22 cellular contexts compared by ENCODE assay signal in genomic region chr19:50450369-50451222, GRCh38. TPM values are rescaled to one million over a fixed set of nuclear protein-coding genes. Genes with fewer than 3 reads are reported as not detected.
DNase-seq lines count a peak whose midpoint lies in the region; ATAC-seq, FAIRE-seq and TF ChIP-seq lines count a peak whose summit lies in the region.
"Had no signal": no experiment of that assay in that cellular context is flagged by ENCODE, and none has a peak within 500 bp of the region (broad histone marks: within the 10 kb centered on the region; RNA-seq: fewer than 3 reads in every experiment).

No MANE protein-coding gene starts in this region.

- no peak overlapping the region for H4K5ac ChIP-seq in H1 (ENCODE audit: insufficient read length, low read depth, low read length)

- no peak for FAIRE-seq in A549 (lab: Jason Lieb, UNC)
- FAIRE-seq in H1 (lab: Jason Lieb, UNC) = no peak
- FAIRE-seq: D721Med, GM12892, HTR-8/SVneo had no signal

- no peak overlapping the region for H2BK12ac ChIP-seq in H1 (ENCODE audit: low read depth, low read length)

- no peaks in the 10 kb centered on the region; a peak in 2 of 7 replicates for H3K27me3 ChIP-seq in H1 (replicated peaks in 1 of 4; ENCODE audit: control insufficient read depth in 3 of 4, extremely low read depth in 1 of 4, insufficient read depth in 3 of 4, low read length in 3 of 4)

- H3K27ac ChIP-seq in A549 (no peak overlapping the region), HEK293 (ENCODE audit: extremely low read depth, low read depth, low read length) (no peak overlapping the region), H1 (ENCODE audit: low read depth, low read length) (no peak overlapping the region)
- H3K27ac ChIP-seq: SK-N-MC had no signal

- no peaks in the 10 kb centered on the region for H3K79me2 ChIP-seq in H1 (ENCODE audit: control insufficient read depth in 1 of 2, insufficient read depth in 2 of 2, low read length in 2 of 2)

- H2BK15ac ChIP-seq in H1 (ENCODE audit: low read length) = no peak overlapping the region

- no peak overlapping the region for H3K14ac ChIP-seq in H1 (ENCODE audit: insufficient read length)

- H2AK5ac ChIP-seq in H1 (ENCODE audit: low read depth, low read length) = no peak overlapping the region

- H3K23me2 ChIP-seq in H1 (ENCODE audit: low read depth, low read length) = peaks cover under 1% of the 10 kb centered on the region; the same call in 1 of the 2 replicates

- H2BK20ac ChIP-seq in H1 (ENCODE audit: low read length) = no peak overlapping the region

- TF ChIP-seq RAD21 in A549 (conservative IDR thresholded peaks at IDR 0.05 in 1 of 2, IDR thresholded peaks at IDR 0.05 in 1 of 2) (no peak), H1 (IDR thresholded peaks at IDR 0.05 in 1 of 2, conservative IDR thresholded peaks at IDR 0.05 in 1 of 2; ENCODE audit: low read depth in 2 of 2, low read length in 2 of 2) (no peak)

- POLR2A ChIA-PET in A549 (lab: Yijun Ruan, JAX) = no interaction called here
- POLR2A ChIA-PET in HEK293 (lab: Yijun Ruan, JAX) = interaction anchor here (1.0 kb wide), 1 partner anchor 39 kb away, joined by 3 read pairs; no protein-coding TSS in a partner anchor
- POLR2A ChIA-PET in H1 (lab: Charles Lee; ENCODE audit: partially characterized antibody) = no interaction called here

- H3K4me3 ChIP-seq in A549 = no peak overlapping the region
- H3K4me3 ChIP-seq in HEK293 (ENCODE audit: low read depth, low read length) = no peak overlapping the region
- H3K4me3 ChIP-seq in H1 (ENCODE audit: extremely low read depth in 1 of 4, insufficient read depth in 2 of 4, low read depth in 3 of 4, low read length in 4 of 4) = no peak overlapping the region
- H3K4me3 ChIP-seq: SK-N-MC had no signal

- no peak for DNase-seq in A549 (ENCODE audit: low read depth in 1 of 2, low spot score in 1 of 2)
- DNase-seq in H1 (ENCODE audit: low read depth in 1 of 2, low spot score in 2 of 2) = no peak
- no peak for DNase-seq in activated CD4-positive, CD25-positive, alpha-beta regulatory T cell treated with anti-CD3 and anti-CD28 coated beads, Interleukin-2, amount 50 U/mL, for 72 hours
- DNase-seq in dermis blood vessel endothelial cell = no peak
- DNase-seq: ACHN; CD4-positive, alpha-beta memory T cell; DND-41; GDM1; KBM-7; NCI-H1048; NCI-H1694 treated with DMSO at 0.1 percent for 48 hours; NCI-H2171; NCI-H446 treated with DMSO at 0.1 percent for 48 hours; NCI-H748 treated with DMSO at 0.1 percent for 48 hours had no signal

- H3K4ac ChIP-seq in H1 (replicated peaks; ENCODE audit: insufficient read length, low read depth, low read length) = no peak overlapping the region

- no peak overlapping the region for H2BK120ac ChIP-seq in H1 (replicated peaks; ENCODE audit: low read depth, low read length)

- no peak overlapping the region for H2AFZ ChIP-seq in H1 (ENCODE audit: low read length)

- WGBS in A549 (ENCODE audit: missing lambda C conversion rate) = 49% methylated on average over 30 of the region's 30 CpGs
- whole genome bisulfite sequencing in H1 (ENCODE audit: extremely low coverage in 1 of 2, insufficient coverage in 1 of 2, insufficient read length in 1 of 2, insufficient replicate concordance in 2 of 2, low coverage in 1 of 2, low lambda C conversion rate in 2 of 2, missing lambda C conversion rate in 1 of 2), 2 experiments = 85% methylated on average over 23 of the region's 30 CpGs; no CpG with 5 or more reads in 1 of the 2 experiments

- TF ChIP-seq CTCF in A549 (IDR thresholded peaks at IDR 0.05) = no peak
- TF ChIP-seq CTCF in HEK293 (tag by site-specific recombination; IDR thresholded peaks at IDR 0.05) = no peak
- no peak for TF ChIP-seq CTCF in H1 (IDR thresholded peaks at IDR 0.05; ENCODE audit: control extremely low read depth in 1 of 3, insufficient read depth in 1 of 3, low read depth in 1 of 3, low read length in 3 of 3)

- H3K79me1 ChIP-seq in H1 (ENCODE audit: low read depth, low read length) = no peaks in the 10 kb centered on the region

- no peaks in the 10 kb centered on the region for H3K36me3 ChIP-seq in HEK293 (ENCODE audit: control insufficient read depth in 2 of 2, insufficient read depth in 1 of 2, low read length in 2 of 2)
- no peaks in the 10 kb centered on the region for H3K36me3 ChIP-seq in H1 (ENCODE audit: control insufficient read depth in 2 of 4, insufficient read depth in 4 of 4, low read length in 3 of 4)

- TF ChIP-seq POLR2A in A549 (IDR thresholded peaks at IDR 0.05; ENCODE audit: low read length) (no peak), H1 (IDR thresholded peaks at IDR 0.05; ENCODE audit: control extremely low read depth in 1 of 2, low read depth in 2 of 2, low read length in 2 of 2) (no peak)

- CTCF ChIA-PET in A549 (lab: Yijun Ruan, JAX) (interaction anchor here (1.5 to 3.7 kb wide), 3 partner anchors 11 to 93 kb away, joined by 5 to 25 read pairs (median 6); no protein-coding TSS in a partner anchor), HEK293 (lab: Yijun Ruan, JAX) (interaction anchor here (0.5 to 0.6 kb wide), 3 partner anchors 53 to 332 kb away, joined by 3 read pairs; no protein-coding TSS in a partner anchor), H1 (lab: Charles Lee; ENCODE audit: partially characterized antibody) (interaction anchor here (0.6 to 3.7 kb wide), 6 partner anchors 10 to 94 kb away, joined by 3 to 14 read pairs (median 4); no protein-coding TSS in a partner anchor)

- H2BK5ac ChIP-seq in H1 (ENCODE audit: low read depth, low read length) = peak overlapping the region; percentile 47; the same call in 1 of the 2 replicates

- no peaks in the 10 kb centered on the region for H4K20me1 ChIP-seq in H1 (replicated peaks in 1 of 2; ENCODE audit: control insufficient read depth in 1 of 2, insufficient read depth in 2 of 2, low read length in 2 of 2)

- H3K4me2 ChIP-seq in A549 (no peak overlapping the region), H1 (ENCODE audit: insufficient read depth in 1 of 2, low read depth in 2 of 2, low read length in 2 of 2) (no peak overlapping the region; a peak in 1 of 4 replicates)

- H3K23ac ChIP-seq in H1 (ENCODE audit: insufficient read length) = no peak overlapping the region

- no peak overlapping the region for H3K56ac ChIP-seq in H1 (replicated peaks; ENCODE audit: insufficient read length, low read depth, low read length)

- H3K18ac ChIP-seq in H1 (ENCODE audit: extremely low read depth, low read length) = no peak overlapping the region

- H3K9me3 ChIP-seq in A549 = no peaks in the 10 kb centered on the region
- H3K9me3 ChIP-seq in HEK293 (ENCODE audit: control insufficient read depth, insufficient read depth, low read depth, low read length) = no peaks in the 10 kb centered on the region
- no peaks in the 10 kb centered on the region for H3K9me3 ChIP-seq in H1 (ENCODE audit: insufficient read depth in 2 of 2, low read depth in 1 of 2, low read length in 1 of 2)

- no peak for ATAC-seq in A549
- no peak for ATAC-seq in HG03521 (IDR thresholded peaks at IDR 0.05; ENCODE audit: unreplicated experiment)
- ATAC-seq: Panc1, Right ventricle myocardium inferior had no signal

- no peak overlapping the region for H3K9ac ChIP-seq in H1 (replicated peaks in 1 of 4; ENCODE audit: extremely low read depth in 1 of 4, low read depth in 3 of 4, low read length in 3 of 4)

- no peak overlapping the region for H4K8ac ChIP-seq in H1 (ENCODE audit: extremely low read depth, insufficient read depth, low read length)

- no peaks in the 10 kb centered on the region for H3K4me1 ChIP-seq in A549
- H3K4me1 ChIP-seq in HEK293 (ENCODE audit: control insufficient read depth, insufficient read depth, low read length) = no peaks in the 10 kb centered on the region
- peaks cover 0 to 7% (median 0%) of the 10 kb centered on the region in 4 experiments; a peak in 1 of 7 replicates for H3K4me1 ChIP-seq in H1 (replicated peaks in 1 of 4; ENCODE audit: control insufficient read depth in 3 of 4, insufficient read depth in 4 of 4, low read length in 3 of 4)

- H4K91ac ChIP-seq in H1 (replicated peaks; ENCODE audit: insufficient read length, low read length) = peak overlapping the region; percentile 34

- TF ChIP-seq EP300 in A549 (IDR thresholded peaks at IDR 0.05) = no peak
- no peak for TF ChIP-seq EP300 in H1 (IDR thresholded peaks at IDR 0.05; ENCODE audit: borderline replicate concordance in 1 of 2, low read depth in 2 of 2, low read length in 2 of 2)

RNA-seq across cellular contexts. Expression of gene MYBPC2, which starts 17.9 kb away (rescaled TPM):
- polyA plus RNA-seq in A549 (2011; rRNA removed) = 0.03 TPM in 1 of 2 replicates, not detected in the other
- 0.07 TPM in 1 of 2 replicates, not detected in the other for polyA plus RNA-seq in A549 (2012; cell fraction: cytosol; rRNA removed)
- polyA plus RNA-seq in A549 (2012; cell fraction: nucleus; rRNA removed) = 0.01 TPM in 1 of 2 replicates, not detected in the other
- 0.03 to 0.10 TPM in 2 of 3 replicates, not detected in the other for polyA plus RNA-seq in A549 (2017; fragmentation: RNase III; extraction: RNeasy Plus Mini Kit Qiagen cat#74134 plus additional on column Dnase treatment)
- polyA minus RNA-seq in A549 (2011; rRNA and poly(A)+ RNA removed) = not detected in 2 replicates
- total RNA-seq in H1 (2021; fragmentation: NEBNext Ultra II Directional; extraction: Animal tissue kit (Norgen Biotek cat#: 25700)) = 3.1 and 4.1 TPM in 2 replicates
- 1.8 and 2.7 TPM in 2 replicates for polyA plus RNA-seq in H1 (2011; rRNA removed)
- polyA plus RNA-seq in H1 (2011; cell fraction: cytosol; rRNA removed) = 3.3 TPM
- 8.8 TPM for polyA plus RNA-seq in H1 (2011; cell fraction: nucleus; rRNA removed)
- polyA plus RNA-seq in H1 (2012, experiment 1 of 2) = 1.9 to 7.3 TPM (median 5.3 TPM) in 4 replicates
- 1.5 TPM for polyA plus RNA-seq in H1 (2012, experiment 2 of 2)
- polyA plus RNA-seq in H1 (2013, experiment 1 of 2) = 2.8 TPM
- 3.1 TPM for polyA plus RNA-seq in H1 (2013, experiment 2 of 2)
- 2.0 and 2.5 TPM in 2 replicates for polyA minus RNA-seq in H1 (2011; rRNA and poly(A)+ RNA removed)
- polyA minus RNA-seq in H1 (2011; cell fraction: cytosol; rRNA and poly(A)+ RNA removed) = 1.3 TPM
- 2.8 TPM for polyA minus RNA-seq in H1 (2011; cell fraction: nucleus; rRNA and poly(A)+ RNA removed)
- total RNA-seq in dermis blood vessel endothelial cell = 0.05 TPM in 1 of 2 replicates, not detected in the other
- total RNA-seq: CD4-positive, alpha-beta memory T cell had no signal

RNA-seq across cellular contexts. Expression of gene EMC10, which starts 25.7 kb away (rescaled TPM):
- polyA plus RNA-seq in A549 (2011; rRNA removed) (52.8 and 54.0 TPM in 2 replicates), A549 (2017; fragmentation: RNase III; extraction: RNeasy Plus Mini Kit Qiagen cat#74134 plus additional on column Dnase treatment) (140 to 147 TPM (median 147 TPM) in 3 replicates), H1 (2011; rRNA removed) (77.6 and 107 TPM in 2 replicates)
- polyA plus RNA-seq in A549 (2012; cell fraction: cytosol; rRNA removed) = 105 and 143 TPM in 2 replicates
- 127 and 152 TPM in 2 replicates for polyA plus RNA-seq in A549 (2012; cell fraction: nucleus; rRNA removed)
- 13.3 and 17.9 TPM in 2 replicates for polyA minus RNA-seq in A549 (2011; rRNA and poly(A)+ RNA removed)
- total RNA-seq in H1 (2021; fragmentation: NEBNext Ultra II Directional; extraction: Animal tissue kit (Norgen Biotek cat#: 25700)) = 103 and 105 TPM in 2 replicates
- polyA plus RNA-seq in H1 (2011; cell fraction: cytosol; rRNA removed) = 75.9 TPM
- 70.6 TPM for polyA plus RNA-seq in H1 (2011; cell fraction: nucleus; rRNA removed)
- polyA plus RNA-seq in H1 (2012, experiment 1 of 2) = 56.1 to 88.6 TPM (median 80.3 TPM) in 4 replicates
- polyA plus RNA-seq in H1 (2012, experiment 2 of 2) = 93.7 TPM
- polyA plus RNA-seq in H1 (2013, experiment 1 of 2) = 103 TPM
- 124 TPM for polyA plus RNA-seq in H1 (2013, experiment 2 of 2)
- 12.5 and 15.9 TPM in 2 replicates for polyA minus RNA-seq in H1 (2011; rRNA and poly(A)+ RNA removed)
- 45.6 TPM for polyA minus RNA-seq in H1 (2011; cell fraction: cytosol; rRNA and poly(A)+ RNA removed)
- 21.1 TPM for polyA minus RNA-seq in H1 (2011; cell fraction: nucleus; rRNA and poly(A)+ RNA removed)
- total RNA-seq in dermis blood vessel endothelial cell = 63.0 and 77.3 TPM in 2 replicates

RNA-seq across cellular contexts. Expression of gene GARIN5A, which starts 26.1 kb away (rescaled TPM):
- 0.57 and 1.1 TPM in 2 replicates for polyA plus RNA-seq in A549 (2011; rRNA removed)
- polyA plus RNA-seq in A549 (2012; cell fraction: cytosol; rRNA removed) = 1.2 and 1.5 TPM in 2 replicates
- polyA plus RNA-seq in A549 (2012; cell fraction: nucleus; rRNA removed) = 1.7 and 2.0 TPM in 2 replicates
- 1.5 to 2.5 TPM (median 1.7 TPM) in 3 replicates for polyA plus RNA-seq in A549 (2017; fragmentation: RNase III; extraction: RNeasy Plus Mini Kit Qiagen cat#74134 plus additional on column Dnase treatment)
- polyA minus RNA-seq in A549 (2011; rRNA and poly(A)+ RNA removed) = 0.91 and 1.4 TPM in 2 replicates
- total RNA-seq in H1 (2021; fragmentation: NEBNext Ultra II Directional; extraction: Animal tissue kit (Norgen Biotek cat#: 25700)) = 8.1 and 9.1 TPM in 2 replicates
- polyA plus RNA-seq in H1 (2011; rRNA removed) = 18.5 and 31.5 TPM in 2 replicates
- 17.2 TPM for polyA plus RNA-seq in H1 (2011; cell fraction: cytosol; rRNA removed)
- polyA plus RNA-seq in H1 (2011; cell fraction: nucleus; rRNA removed) = 18.7 TPM
- 6.0 to 10.7 TPM (median 8.0 TPM) in 4 replicates for polyA plus RNA-seq in H1 (2012, experiment 1 of 2)
- polyA plus RNA-seq in H1 (2012, experiment 2 of 2) = 10.8 TPM
- polyA plus RNA-seq in H1 (2013, experiment 1 of 2) = 10.7 TPM
- polyA plus RNA-seq in H1 (2013, experiment 2 of 2) = 10.1 TPM
- 1.7 and 2.5 TPM in 2 replicates for polyA minus RNA-seq in H1 (2011; rRNA and poly(A)+ RNA removed)
- 5.8 TPM for polyA minus RNA-seq in H1 (2011; cell fraction: cytosol; rRNA and poly(A)+ RNA removed)
- polyA minus RNA-seq in H1 (2011; cell fraction: nucleus; rRNA and poly(A)+ RNA removed) = 4.2 TPM
- 0.05 and 0.17 TPM in 2 replicates for total RNA-seq in dermis blood vessel endothelial cell

RNA-seq across cellular contexts. Expression of gene SPIB, which starts 31.9 kb away (rescaled TPM):
- polyA plus RNA-seq in A549 (2011; rRNA removed) (not detected in 2 replicates), A549 (2017; fragmentation: RNase III; extraction: RNeasy Plus Mini Kit Qiagen cat#74134 plus additional on column Dnase treatment) (0.03 to 0.54 TPM (median 0.12 TPM) in 3 replicates), H1 (2011; rRNA removed) (11.8 and 17.4 TPM in 2 replicates)
- 0.32 and 0.40 TPM in 2 replicates for polyA plus RNA-seq in A549 (2012; cell fraction: cytosol; rRNA removed)
- polyA plus RNA-seq in A549 (2012; cell fraction: nucleus; rRNA removed) = 0.53 and 1.8 TPM in 2 replicates
- not detected in 2 replicates for polyA minus RNA-seq in A549 (2011; rRNA and poly(A)+ RNA removed)
- total RNA-seq in H1 (2021; fragmentation: NEBNext Ultra II Directional; extraction: Animal tissue kit (Norgen Biotek cat#: 25700)) = 9.6 and 11.1 TPM in 2 replicates
- 6.7 TPM for polyA plus RNA-seq in H1 (2011; cell fraction: cytosol; rRNA removed)
- 11.2 TPM for polyA plus RNA-seq in H1 (2011; cell fraction: nucleus; rRNA removed)
- 6.5 to 13.3 TPM (median 10.4 TPM) in 4 replicates for polyA plus RNA-seq in H1 (2012, experiment 1 of 2)
- 7.3 TPM for polyA plus RNA-seq in H1 (2012, experiment 2 of 2)
- 13.0 TPM for polyA plus RNA-seq in H1 (2013, experiment 1 of 2)
- polyA plus RNA-seq in H1 (2013, experiment 2 of 2) = 14.7 TPM
- 3.5 and 5.2 TPM in 2 replicates for polyA minus RNA-seq in H1 (2011; rRNA and poly(A)+ RNA removed)
- polyA minus RNA-seq in H1 (2011; cell fraction: cytosol; rRNA and poly(A)+ RNA removed) = 3.7 TPM
- 2.6 TPM for polyA minus RNA-seq in H1 (2011; cell fraction: nucleus; rRNA and poly(A)+ RNA removed)
- not detected in 2 replicates for total RNA-seq in dermis blood vessel endothelial cell
- total RNA-seq: CD4-positive, alpha-beta memory T cell; Right ventricle myocardium inferior had no signal
